ENCODE assay signal across 14 cellular contexts in the genomic region with DNA sequence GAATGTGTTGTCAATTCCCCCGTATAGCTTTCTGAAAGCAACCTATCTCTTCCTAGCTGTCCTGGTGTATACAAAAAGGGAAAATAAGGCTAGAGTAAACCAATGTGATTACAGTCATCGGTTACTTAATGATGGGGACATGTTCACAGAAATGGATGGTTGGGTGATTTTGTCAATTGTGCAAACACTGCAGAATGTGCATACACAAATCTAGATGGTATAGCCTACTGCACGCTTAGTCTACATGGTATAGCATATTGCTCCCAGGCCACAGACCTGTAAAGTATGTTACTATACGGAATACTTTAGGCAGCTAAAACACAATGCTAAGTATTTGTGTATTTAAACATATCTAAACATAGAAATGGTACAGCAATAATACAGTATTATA. TPM values are rescaled to one million over a fixed set of nuclear protein-coding genes. Genes with fewer than 3 reads are reported as not detected.
DNase-seq lines count a peak whose midpoint lies in the region; ATAC-seq, FAIRE-seq and TF ChIP-seq lines count a peak whose summit lies in the region.
"Had no signal": no experiment of that assay in that cellular context is flagged by ENCODE, and none has a peak within 500 bp of the region (broad histone marks: within the 10 kb centered on the region; RNA-seq: fewer than 3 reads in every experiment).

No MANE protein-coding gene starts in this region.

- WGBS in GM12878 (ENCODE audit: insufficient coverage, insufficient replicate concordance, low lambda C conversion rate, missing lambda C conversion rate): 15% methylated on average over 4 of the region's 4 CpGs

- ATAC-seq in activated T-cell treated with anti-CD3 and anti-CD28 coated beads, Interleukin-2, amount 50 U/mL, for 72 hours (replicated peaks in 1 of 2): no peak
- peak; percentile 27 for ATAC-seq in HG03460 (IDR thresholded peaks at IDR 0.05; ENCODE audit: unreplicated experiment)
- ATAC-seq in GM12878: peak; percentile 64
- ATAC-seq in stimulated activated naive CD8-positive, alpha-beta T cell treated with anti-CD3 and anti-CD28 coated beads, Interleukin-15, amount 100 ng/mL, for 72 hours: no peak

- no peak for TF ChIP-seq CTCF in GM12878 (IDR thresholded peaks at IDR 0.05 in 2 of 3, conservative IDR thresholded peaks at IDR 0.05 in 1 of 3; ENCODE audit: control insufficient read depth in 2 of 3, extremely low read depth in 1 of 3, insufficient read depth in 1 of 3, low read depth in 3 of 3, low read length in 3 of 3)

- no peak for TF ChIP-seq POLR2A in GM12878 (IDR thresholded peaks at IDR 0.05; ENCODE audit: low read depth, low read length)

- TF ChIP-seq EP300 in GM12878 (IDR thresholded peaks at IDR 0.05; ENCODE audit: borderline replicate concordance in 1 of 2, control insufficient read depth in 1 of 2, low read depth in 2 of 2, low read length in 2 of 2): no peak

- H3K4me3 ChIP-seq in GM12878: no peak overlapping the region

- H3K9me3 ChIP-seq in GM12878 (replicated peaks; ENCODE audit: control insufficient read depth, insufficient read depth, low read length): no peaks in the 10 kb centered on the region; the same call in 2 of the 3 replicates

- peaks cover 7% of the 10 kb centered on the region; the same call in 1 of the 2 replicates for H3K4me1 ChIP-seq in GM12878 (ENCODE audit: control insufficient read depth, insufficient read depth, low read length)

- peak overlapping the region; percentile 51 for H3K4me2 ChIP-seq in GM12878 (ENCODE audit: control insufficient read depth, insufficient read depth)

- peak overlapping the region; percentile 54 for H3K27ac ChIP-seq in GM12878 (ENCODE audit: control insufficient read depth, insufficient read depth)
- H3K27ac ChIP-seq: VCaP had no signal

- FAIRE-seq in GM12878 (lab: Jason Lieb, UNC): no peak

- POLR2A ChIA-PET in GM12878 (lab: Charles Lee): interaction anchor here (0.9 to 2.3 kb wide), 3 partner anchors 31 to 62 kb away, joined by 6 to 8 read pairs (median 7); no protein-coding TSS in a partner anchor

- peaks cover 2 to 3% of the 10 kb centered on the region in 2 donors for H3K9me3 Mint-ChIP-seq in activated T-cell treated with anti-CD3 and anti-CD28 coated beads, Interleukin-2, amount 50 U/mL, for 72 hours
- H3K9me3 Mint-ChIP-seq in stimulated activated naive CD8-positive, alpha-beta T cell treated with anti-CD3 and anti-CD28 coated beads, Interleukin-15, amount 100 ng/mL, for 72 hours: peaks cover 5 to 6% of the 10 kb centered on the region in 2 donors
- H3K9me3 Mint-ChIP-seq: nephron progenitor cell had no signal

- in situ Hi-C loops in GM12878 (cut with MboI): no loop called here

- peak overlapping the region; percentile 96 for H3K27ac Mint-ChIP-seq in activated T-cell treated with anti-CD3 and anti-CD28 coated beads, Interleukin-2, amount 50 U/mL, for 72 hours
- H3K27ac Mint-ChIP-seq in stimulated activated naive CD8-positive, alpha-beta T cell treated with anti-CD3 and anti-CD28 coated beads, Interleukin-15, amount 100 ng/mL, for 72 hours: peak overlapping the region; percentile 97 to 99
- H3K27ac Mint-ChIP-seq: nephron progenitor cell had no signal

- H3K9ac ChIP-seq in GM12878 (ENCODE audit: control insufficient read depth, insufficient read depth, low read length): no peak overlapping the region

- BruUV-seq in GM12878 (replicated peaks; lab: Mats Ljungman, UMichigan): no TSS peak

- SMC1A ChIA-PET in GM12878 (lab: Charles Lee; ENCODE audit: uncharacterized antibody, unreplicated experiment): interaction anchor here (1.1 to 3.5 kb wide), 13 partner anchors 16 to 113 kb away, joined by 3 to 28 read pairs (median 7); a partner anchor contains a TSS

- peaks cover 16 to 19% of the 10 kb centered on the region in 2 donors for H3K36me3 Mint-ChIP-seq in activated T-cell treated with anti-CD3 and anti-CD28 coated beads, Interleukin-2, amount 50 U/mL, for 72 hours (ENCODE audit: insufficient read depth in 2 of 2)

- H3K4me1 Mint-ChIP-seq in activated T-cell treated with anti-CD3 and anti-CD28 coated beads, Interleukin-2, amount 50 U/mL, for 72 hours (ENCODE audit: low read depth): peaks cover 62% of the 10 kb centered on the region
- peaks cover 66% of the 10 kb centered on the region for H3K4me1 Mint-ChIP-seq in stimulated activated naive CD8-positive, alpha-beta T cell treated with anti-CD3 and anti-CD28 coated beads, Interleukin-15, amount 100 ng/mL, for 72 hours
- H3K4me1 Mint-ChIP-seq: nephron progenitor cell had no signal

- DNase-seq in activated T-cell treated with anti-CD3 and anti-CD28 coated beads, Interleukin-2, amount 50 U/mL, for 72 hours: no peak
- DNase-seq in activated T-cell treated with anti-CD3 and anti-CD28 coated beads for 4 hours: no peak
- DNase-seq in GM12878 (ENCODE audit: low read depth, low spot score): no peak
- no peak for DNase-seq in stimulated activated naive CD8-positive, alpha-beta T cell treated with anti-CD3 and anti-CD28 coated beads, Interleukin-15, amount 100 ng/mL, for 72 hours
- DNase-seq in NCI-H2227 (lab: John Stamatoyannopoulos, UW; ENCODE audit: unreplicated experiment): no peak
- DNase-seq in CD1c-positive myeloid dendritic cell (ENCODE audit: extremely low spot score): no peak
- no peak for DNase-seq in NCI-H1930 (lab: John Stamatoyannopoulos, UW)
- DNase-seq: glutamatergic neuron, NCI-H146, NCI-H526 treated with DMSO at 0.1 percent for 48 hours, nephron progenitor cell had no signal

- no peaks in the 10 kb centered on the region for H3K36me3 ChIP-seq in GM12878 (ENCODE audit: control insufficient read depth in 2 of 2, insufficient read depth in 2 of 2, low read length in 1 of 2)

- peak overlapping the region; percentile 52 to 92 for H3K4me3 Mint-ChIP-seq in activated T-cell treated with anti-CD3 and anti-CD28 coated beads, Interleukin-2, amount 50 U/mL, for 72 hours
- peak overlapping the region; percentile 13 to 73 for H3K4me3 Mint-ChIP-seq in stimulated activated naive CD8-positive, alpha-beta T cell treated with anti-CD3 and anti-CD28 coated beads, Interleukin-15, amount 100 ng/mL, for 72 hours
- H3K4me3 Mint-ChIP-seq: nephron progenitor cell had no signal

- TF ChIP-seq RAD21 in GM12878 (IDR thresholded peaks at IDR 0.05; ENCODE audit: insufficient read depth, low read depth, low read length): no peak

- RAD21 ChIA-PET in GM12878 (lab: Charles Lee; ENCODE audit: unreplicated experiment): interaction anchor here (0.6 to 3.3 kb wide), 8 partner anchors 12 to 112 kb away, joined by 3 to 23 read pairs (median 6); a partner anchor contains a TSS

- H3K27me3 ChIP-seq in GM12878 (replicated peaks in 1 of 2; ENCODE audit: control insufficient read depth in 2 of 2, insufficient read depth in 2 of 2, low read length in 1 of 2): no peaks in the 10 kb centered on the region

- H3K79me2 ChIP-seq in GM12878 (ENCODE audit: control insufficient read depth, insufficient read depth, low read length): no peaks in the 10 kb centered on the region

- H3K27me3 Mint-ChIP-seq in activated T-cell treated with anti-CD3 and anti-CD28 coated beads, Interleukin-2, amount 50 U/mL, for 72 hours (ENCODE audit: low read depth): no peaks in the 10 kb centered on the region
- H3K27me3 Mint-ChIP-seq in stimulated activated naive CD8-positive, alpha-beta T cell treated with anti-CD3 and anti-CD28 coated beads, Interleukin-15, amount 100 ng/mL, for 72 hours: no peaks in the 10 kb centered on the region

- H2AFZ ChIP-seq in GM12878 (ENCODE audit: control insufficient read depth, low read depth, low read length): peak overlapping the region; percentile 53

- intact Hi-C loops in GM12878 (cut with micrococcal nuclease; ENCODE audit: unreplicated experiment): loop anchor here (1.0 to 2.0 kb wide), 5 partner anchors 18 to 42 kb away; a partner anchor contains a TSS

- CTCF ChIA-PET in GM12878 (lab: Yijun Ruan, JAX): interaction anchor here (0.6 to 3.1 kb wide), 8 partner anchors 18 to 113 kb away, joined by 3 to 16 read pairs (median 4); a partner anchor contains a TSS

- no peaks in the 10 kb centered on the region for H4K20me1 ChIP-seq in GM12878 (ENCODE audit: control insufficient read depth, insufficient read depth)

RNA-seq across cellular contexts. Expression of a gene that starts 5.1 kb away (rescaled TPM):
- total RNA-seq in activated T-cell treated with anti-CD3 and anti-CD28 coated beads, Interleukin-2, amount 50 U/mL, for 72 hours: 10 to 100 TPM in 1 of 2 donors, 1 to 10 TPM in 1; 7.9 to 13.5 TPM
- total RNA-seq in GM12878 (2013; cell fraction: nucleolus; rRNA removed): 0.24 and 0.31 TPM in 2 replicates
- 1.3 TPM in 2 replicates for total RNA-seq in GM12878 (2014; rRNA removed)
- total RNA-seq in GM12878 (2014; rRNA removed; fragmentation: Illumina TruSeq; extraction: Trizol): 1.7 and 1.8 TPM in 2 replicates
- 2.0 and 2.1 TPM in 2 replicates for total RNA-seq in GM12878 (2021)
- polyA plus RNA-seq in GM12878 (2011; ENCODE audit: low read depth): 0.28 TPM
- 0.05 and 0.19 TPM in 2 replicates for polyA plus RNA-seq in GM12878 (2011; rRNA removed)
- 0.03 TPM in 2 replicates for polyA plus RNA-seq in GM12878 (2011; cell fraction: cytosol; rRNA removed)
- 0.06 and 0.10 TPM in 2 replicates for polyA plus RNA-seq in GM12878 (2011; cell fraction: nucleus; rRNA removed)
- polyA plus RNA-seq in GM12878 (2012): 0.38 and 0.98 TPM in 2 replicates
- polyA plus RNA-seq in GM12878 (2014; fragmentation: Illumina TruSeq; extraction: Trizol): 2.8 and 4.6 TPM in 2 replicates
- polyA plus RNA-seq in GM12878 (2014; fragmentation: Nextera tagmentation; extraction: Ambion mirVana): 1 to 10 TPM; 1.2 to 1.5 TPM
- polyA plus RNA-seq in GM12878 (2014; rRNA removed): 1.1 and 2.2 TPM in 2 replicates
- 1 to 10 TPM; 1.1 to 1.3 TPM for polyA plus RNA-seq in GM12878 (2016; fragmentation: Nextera tagmentation; extraction: Ambion mirVana)
- not detected in 2 replicates for polyA minus RNA-seq in GM12878 (2011; rRNA and poly(A)+ RNA removed)
- not detected in 2 replicates for polyA minus RNA-seq in GM12878 (2011; cell fraction: cytosol; rRNA and poly(A)+ RNA removed)
- polyA minus RNA-seq in GM12878 (2011; cell fraction: nucleus; rRNA and poly(A)+ RNA removed): 0.19 TPM in 1 of 2 replicates, not detected in the other
- total RNA-seq: urinary bladder had no signal

RNA-seq across cellular contexts. Expression of a gene that starts 42.2 kb away (rescaled TPM):
- total RNA-seq in activated T-cell treated with anti-CD3 and anti-CD28 coated beads, Interleukin-2, amount 50 U/mL, for 72 hours: 10 to 100 TPM; 70.8 to 96.5 TPM
- total RNA-seq in GM12878 (2013; cell fraction: nucleolus; rRNA removed): 244 and 250 TPM in 2 replicates
- total RNA-seq in GM12878 (2014; rRNA removed): 32.9 and 40.7 TPM in 2 replicates
- 36.1 and 36.7 TPM in 2 replicates for total RNA-seq in GM12878 (2014; rRNA removed; fragmentation: Illumina TruSeq; extraction: Trizol)
- 28.3 and 32.0 TPM in 2 replicates for total RNA-seq in GM12878 (2021)
- 5.7 TPM for polyA plus RNA-seq in GM12878 (2011; ENCODE audit: low read depth)
- polyA plus RNA-seq in GM12878 (2011; rRNA removed): 12.1 and 19.1 TPM in 2 replicates
- polyA plus RNA-seq in GM12878 (2011; cell fraction: cytosol; rRNA removed): 3.0 and 4.1 TPM in 2 replicates
- polyA plus RNA-seq in GM12878 (2011; cell fraction: nucleus; rRNA removed): 14.8 and 17.4 TPM in 2 replicates
- polyA plus RNA-seq in GM12878 (2012): 9.5 and 11.7 TPM in 2 replicates
- polyA plus RNA-seq in GM12878 (2014; fragmentation: Illumina TruSeq; extraction: Trizol): 18.2 and 24.6 TPM in 2 replicates
- polyA plus RNA-seq in GM12878 (2014; fragmentation: Nextera tagmentation; extraction: Ambion mirVana): 1 to 10 TPM; 5.4 to 5.7 TPM
- 9.4 and 11.5 TPM in 2 replicates for polyA plus RNA-seq in GM12878 (2014; rRNA removed)
- 10 to 100 TPM in 1 of 2 experiments, 1 to 10 TPM in 1; 8.0 to 12.3 TPM for polyA plus RNA-seq in GM12878 (2016; fragmentation: Nextera tagmentation; extraction: Ambion mirVana)
- 28.9 and 52.4 TPM in 2 replicates for polyA minus RNA-seq in GM12878 (2011; rRNA and poly(A)+ RNA removed)
- polyA minus RNA-seq in GM12878 (2011; cell fraction: cytosol; rRNA and poly(A)+ RNA removed): 5.1 and 12.1 TPM in 2 replicates
- polyA minus RNA-seq in GM12878 (2011; cell fraction: nucleus; rRNA and poly(A)+ RNA removed): 57.2 and 74.5 TPM in 2 replicates

Comparison
In these comparisons a context has a peak if more than half of its experiments do, and no peak if none do; other contexts are left out.
1. ATAC-seq: peak in HG03460 (single experiment) and GM12878 (single experiment); none in activated T-cell treated with anti-CD3 and anti-CD28 coated beads, Interleukin-2, amount 50 U/mL, for 72 hours (0 of 2) and stimulated activated naive CD8-positive, alpha-beta T cell treated with anti-CD3 and anti-CD28 coated beads, Interleukin-15, amount 100 ng/mL, for 72 hours (single experiment).